In genomic region chr6:130203370-130203769, GRCh38 we compare ENCODE assay signal across 1 cellular context.
TF ChIP-seq lines count a peak whose summit lies in the region.

No MANE protein-coding gene starts in this region.

TF ChIP-seq in GM23338, 12 proteins besides CTCF, POLR2A, EP300 and RAD21 (continued from another document):
- no peak for TF ChIP-seq POLR2AphosphoS5 (IDR thresholded peaks at IDR 0.05; ENCODE audit: low read depth)
- TF ChIP-seq ZNF462 (CRISPR knock-in tag; IDR thresholded peaks at IDR 0.05) = no peak
- no peak for TF ChIP-seq STAT1 (IDR thresholded peaks at IDR 0.05; ENCODE audit: unreplicated experiment)
- TF ChIP-seq EZH2 (IDR thresholded peaks at IDR 0.05; ENCODE audit: low read depth, unreplicated experiment) = no peak
- no peak for TF ChIP-seq ZNF114 (CRISPR knock-in tag; IDR thresholded peaks at IDR 0.05)
- no peak for TF ChIP-seq REST (IDR thresholded peaks at IDR 0.05; ENCODE audit: unreplicated experiment)
- TF ChIP-seq CREB1 (CRISPR knock-in tag; IDR thresholded peaks at IDR 0.05; ENCODE audit: low read depth) = no peak
